16 cellular contexts compared by ENCODE assay signal in genomic region chr22:50074056-50074455, GRCh38. TPM values are rescaled to one million over a fixed set of nuclear protein-coding genes. Genes with fewer than 3 reads are reported as not detected.
DNase-seq lines count a peak whose midpoint lies in the region; ATAC-seq and TF ChIP-seq lines count a peak whose summit lies in the region.
"Had no signal": no experiment of that assay in that cellular context is flagged by ENCODE, and none has a peak within 500 bp of the region (broad histone marks: within the 10 kb centered on the region; RNA-seq: fewer than 3 reads in every experiment).

No MANE protein-coding gene starts in this region.

- no peak for TF ChIP-seq CTCF in SK-N-SH (IDR thresholded peaks at IDR 0.05)
- TF ChIP-seq CTCF in upper lobe of right lung (IDR thresholded peaks at IDR 0.05) = no peak

- DNase-seq in SK-N-SH (peak; percentile 43), upper lobe of right lung (peak; percentile 29), dedifferentiated amniotic fluid mesenchymal stem cell (ENCODE audit: extremely low spot score) (no peak), NCI-H187 treated with DMSO at 0.1 percent for 48 hours (lab: John Stamatoyannopoulos, UW) (no peak)
- DNase-seq in activated T-cell treated with anti-CD3 and anti-CD28 coated beads, Interleukin-2, amount 50 U/mL, for 1 hour = no peak
- DNase-seq: Calu3; CD4-positive, alpha-beta memory T cell; NCI-H2081 treated with DMSO at 0.1 percent for 48 hours; PC-9 had no signal

- no peaks in the 10 kb centered on the region for H3K9me3 ChIP-seq in SK-N-SH
- no peaks in the 10 kb centered on the region for H3K9me3 ChIP-seq in upper lobe of right lung

- H3K9ac ChIP-seq in SK-N-SH = no peak overlapping the region

- H3K36me3 ChIP-seq in SK-N-SH (replicated peaks in 1 of 2; ENCODE audit: control insufficient read depth in 1 of 2, insufficient read depth in 2 of 2, low read length in 1 of 2) (no peaks in the 10 kb centered on the region), upper lobe of right lung (no peaks in the 10 kb centered on the region)

- 52% methylated on average over 3 of the region's 17 CpGs for WGBS in SK-N-SH (ENCODE audit: low lambda C conversion rate)

- ATAC-seq in SK-N-SH treated with all-trans-retinoic acid at 6 μM for 48 hours (no peak), upper lobe of right lung (no peak)

- H3K27ac ChIP-seq in SK-N-SH (ENCODE audit: low read depth in 2 of 2, low read length in 1 of 2) = no peak overlapping the region
- H3K27ac ChIP-seq in cingulate gyrus (ENCODE audit: low read depth, low read length) = peak overlapping the region; percentile 23
- H3K27ac ChIP-seq in layer of hippocampus (ENCODE audit: low read depth, low read length) = peak overlapping the region; percentile 18
- no peak overlapping the region for H3K27ac ChIP-seq in upper lobe of right lung
- H3K27ac ChIP-seq: 22Rv1, PC-9 had no signal

- no peak overlapping the region for H2AFZ ChIP-seq in SK-N-SH (ENCODE audit: low read depth)
- H2AFZ ChIP-seq: PC-9 had no signal

- H3K4me3 ChIP-seq in SK-N-SH (ENCODE audit: low read depth in 2 of 2, low read length in 1 of 2) (no peak overlapping the region), upper lobe of right lung (no peak overlapping the region)
- H3K4me3 ChIP-seq: PC-9 had no signal

- H4K20me1 ChIP-seq in SK-N-SH (ENCODE audit: insufficient read depth) = no peaks in the 10 kb centered on the region

- no peaks in the 10 kb centered on the region for H3K9me2 ChIP-seq in SK-N-SH

- no peak for TF ChIP-seq RAD21 in SK-N-SH (IDR thresholded peaks at IDR 0.05; ENCODE audit: low read length)

- POLR2A ChIA-PET in SK-N-SH (lab: Yijun Ruan, JAX) = no interaction called here

- H3K4me2 ChIP-seq in SK-N-SH = no peak overlapping the region
- H3K4me2 ChIP-seq: PC-9 had no signal

- no peaks in the 10 kb centered on the region for H3K79me2 ChIP-seq in SK-N-SH (ENCODE audit: insufficient read depth)

- CTCF ChIA-PET in SK-N-SH (lab: Yijun Ruan, JAX) = interaction anchor here (1.8 kb wide), 1 partner anchor 9 kb away, joined by 5 read pairs; no protein-coding TSS in a partner anchor

- H3K4me1 ChIP-seq in SK-N-SH (ENCODE audit: control insufficient read depth in 1 of 2, insufficient read depth in 2 of 2, low read depth in 1 of 2, low read length in 1 of 2) (no peaks in the 10 kb centered on the region; a peak in 1 of 4 replicates), upper lobe of right lung (no peaks in the 10 kb centered on the region)

- no peaks in the 10 kb centered on the region for H3F3A ChIP-seq in SK-N-SH (replicated peaks; ENCODE audit: insufficient read depth)

- no peaks in the 10 kb centered on the region for H3K27me3 ChIP-seq in SK-N-SH (ENCODE audit: insufficient read depth)
- no peaks in the 10 kb centered on the region for H3K27me3 ChIP-seq in layer of hippocampus (ENCODE audit: control insufficient read depth, insufficient read depth, low read length)
- no peaks in the 10 kb centered on the region for H3K27me3 ChIP-seq in upper lobe of right lung

- intact Hi-C loops in upper lobe of right lung (cut with DNase I) = no loop called here

- no peak for TF ChIP-seq EP300 in SK-N-SH (IDR thresholded peaks at IDR 0.05; ENCODE audit: borderline replicate concordance in 1 of 2, low read depth in 1 of 2, low read length in 1 of 2)

TF ChIP-seq in SK-N-SH, 30 proteins besides CTCF, POLR2A, EP300 and RAD21 (continues in another document):
- TF ChIP-seq NFIC (IDR thresholded peaks at IDR 0.05; ENCODE audit: borderline replicate concordance) (no peak), USF1 (IDR thresholded peaks at IDR 0.05; ENCODE audit: borderline replicate concordance, low read depth) (no peak), RFX5 (IDR thresholded peaks at IDR 0.05; ENCODE audit: low read length) (no peak), SIN3A (IDR thresholded peaks at IDR 0.05; ENCODE audit: borderline replicate concordance, low read depth, low read length) (no peak), FOSL2 (IDR thresholded peaks at IDR 0.05; ENCODE audit: borderline replicate concordance, low read depth) (no peak)
- TF ChIP-seq, protein P1, sequence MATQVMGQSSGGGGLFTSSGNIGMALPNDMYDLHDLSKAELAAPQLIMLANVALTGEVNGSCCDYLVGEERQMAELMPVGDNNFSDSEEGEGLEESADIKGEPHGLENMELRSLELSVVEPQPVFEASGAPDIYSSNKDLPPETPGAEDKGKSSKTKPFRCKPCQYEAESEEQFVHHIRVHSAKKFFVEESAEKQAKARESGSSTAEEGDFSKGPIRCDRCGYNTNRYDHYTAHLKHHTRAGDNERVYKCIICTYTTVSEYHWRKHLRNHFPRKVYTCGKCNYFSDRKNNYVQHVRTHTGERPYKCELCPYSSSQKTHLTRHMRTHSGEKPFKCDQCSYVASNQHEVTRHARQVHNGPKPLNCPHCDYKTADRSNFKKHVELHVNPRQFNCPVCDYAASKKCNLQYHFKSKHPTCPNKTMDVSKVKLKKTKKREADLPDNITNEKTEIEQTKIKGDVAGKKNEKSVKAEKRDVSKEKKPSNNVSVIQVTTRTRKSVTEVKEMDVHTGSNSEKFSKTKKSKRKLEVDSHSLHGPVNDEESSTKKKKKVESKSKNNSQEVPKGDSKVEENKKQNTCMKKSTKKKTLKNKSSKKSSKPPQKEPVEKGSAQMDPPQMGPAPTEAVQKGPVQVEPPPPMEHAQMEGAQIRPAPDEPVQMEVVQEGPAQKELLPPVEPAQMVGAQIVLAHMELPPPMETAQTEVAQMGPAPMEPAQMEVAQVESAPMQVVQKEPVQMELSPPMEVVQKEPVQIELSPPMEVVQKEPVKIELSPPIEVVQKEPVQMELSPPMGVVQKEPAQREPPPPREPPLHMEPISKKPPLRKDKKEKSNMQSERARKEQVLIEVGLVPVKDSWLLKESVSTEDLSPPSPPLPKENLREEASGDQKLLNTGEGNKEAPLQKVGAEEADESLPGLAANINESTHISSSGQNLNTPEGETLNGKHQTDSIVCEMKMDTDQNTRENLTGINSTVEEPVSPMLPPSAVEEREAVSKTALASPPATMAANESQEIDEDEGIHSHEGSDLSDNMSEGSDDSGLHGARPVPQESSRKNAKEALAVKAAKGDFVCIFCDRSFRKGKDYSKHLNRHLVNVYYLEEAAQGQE (IDR thresholded peaks at IDR 0.05; ENCODE audit: low read depth, low read length) = no peak

TF ChIP-seq in SK-N-SH treated with all-trans-retinoic acid at 6 μM for 48 hours, 23 proteins besides CTCF, POLR2A, EP300 and RAD21:
- no peak for TF ChIP-seq CSDC2 (CRISPR knock-in tag; IDR thresholded peaks at IDR 0.05)
- TF ChIP-seq CSRNP3 (CRISPR knock-in tag; IDR thresholded peaks at IDR 0.05) = no peak

RNA-seq across cellular contexts. Expression of gene MLC1, which starts 11.2 kb away (rescaled TPM):
- polyA plus RNA-seq in SK-N-SH (2012; rRNA removed) = not detected in 2 replicates
- 0.01 TPM in 1 of 2 replicates, not detected in the other for polyA plus RNA-seq in SK-N-SH (2012; cell fraction: cytosol; rRNA removed)
- polyA plus RNA-seq in SK-N-SH (2012; cell fraction: nucleus; rRNA removed) = not detected in 2 replicates
- 2.3 TPM for total RNA-seq in upper lobe of right lung
- total RNA-seq: Calu3; CD4-positive, alpha-beta memory T cell; HepG2; MCF 10A; PC-9 had no signal
- polyA plus RNA-seq: HepG2 had no signal

RNA-seq across cellular contexts. Expression of gene MOV10L1, which starts 15.8 kb away (rescaled TPM):
- 2.1 and 3.0 TPM in 2 replicates for polyA plus RNA-seq in SK-N-SH (2012; rRNA removed)
- 0.59 and 0.94 TPM in 2 replicates for polyA plus RNA-seq in SK-N-SH (2012; cell fraction: cytosol; rRNA removed)
- 19.6 and 23.9 TPM in 2 replicates for polyA plus RNA-seq in SK-N-SH (2012; cell fraction: nucleus; rRNA removed)
- 1.2 TPM for total RNA-seq in upper lobe of right lung
- total RNA-seq: Calu3; CD4-positive, alpha-beta memory T cell; MCF 10A; PC-9 had no signal
- polyA plus RNA-seq: CD4-positive, alpha-beta memory T cell had no signal

RNA-seq across cellular contexts. Expression of gene TTLL8, which starts 16.0 kb away (rescaled TPM):
- polyA plus RNA-seq in SK-N-SH (2012; rRNA removed) = not detected in 2 replicates
- not detected in 2 replicates for polyA plus RNA-seq in SK-N-SH (2012; cell fraction: cytosol; rRNA removed)
- polyA plus RNA-seq in SK-N-SH (2012; cell fraction: nucleus; rRNA removed) = not detected in 2 replicates
- total RNA-seq in upper lobe of right lung = not detected
- total RNA-seq: Calu3; CD4-positive, alpha-beta memory T cell; HepG2; MCF 10A; PC-9 had no signal
- polyA plus RNA-seq: BJ; CD4-positive, alpha-beta memory T cell; HepG2 had no signal

Comparison
In these comparisons a context has a peak if more than half of its experiments do, and no peak if none do; other contexts are left out.
1. DNase-seq: peak in SK-N-SH (single experiment) and upper lobe of right lung (single experiment); none in activated T-cell treated with anti-CD3 and anti-CD28 coated beads, Interleukin-2, amount 50 U/mL, for 1 hour (single experiment), dedifferentiated amniotic fluid mesenchymal stem cell (single experiment) and NCI-H187 treated with DMSO at 0.1 percent for 48 hours (single experiment).
2. H3K27ac ChIP-seq: peak in cingulate gyrus (single experiment) and layer of hippocampus (single experiment); none in SK-N-SH (0 of 2) and upper lobe of right lung (single experiment).